In genomic region chr2:233053928-233054774, GRCh38 we compare ENCODE assay signal across 1 cellular context.
TF ChIP-seq lines count a peak whose summit lies in the region.

No MANE protein-coding gene starts in this region.

TF ChIP-seq in endothelial cell of umbilical vein, 7 proteins besides CTCF, POLR2A, EP300 and RAD21 (continued from another document):
- no peak for TF ChIP-seq EZH2 (IDR thresholded peaks at IDR 0.05; ENCODE audit: borderline replicate concordance, low read depth, low read length, severe bottlenecking)
- no peak for TF ChIP-seq MYC (IDR thresholded peaks at IDR 0.05; ENCODE audit: low read depth, low read length)
